20 cellular contexts compared by ENCODE assay signal in the genomic region with DNA sequence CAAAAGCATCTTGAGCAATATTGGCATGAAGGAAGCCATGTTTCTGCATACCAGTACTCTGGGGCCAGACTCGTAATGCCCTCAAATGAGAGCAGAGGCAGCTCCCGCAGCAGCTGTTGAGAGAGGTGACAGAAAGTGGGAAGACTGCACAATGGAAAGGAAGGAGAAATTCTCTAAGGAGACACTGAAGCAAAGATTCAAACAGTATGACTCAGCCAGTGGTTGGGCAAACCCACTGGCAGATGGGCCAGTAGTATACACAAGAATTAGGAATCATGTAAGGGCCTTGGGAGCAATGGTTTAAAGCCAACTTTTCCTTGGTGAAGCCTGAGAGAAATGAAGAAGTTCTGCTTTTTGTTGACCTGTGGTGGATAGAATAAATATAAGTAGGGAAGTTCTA.
DNase-seq lines count a peak whose midpoint lies in the region; ATAC-seq, FAIRE-seq and TF ChIP-seq lines count a peak whose summit lies in the region.
"Had no signal": no experiment of that assay in that cellular context is flagged by ENCODE, and none has a peak within 500 bp of the region (broad histone marks: within the 10 kb centered on the region; RNA-seq: fewer than 3 reads in every experiment).

No MANE protein-coding gene starts in this region.

- no peak for FAIRE-seq in bronchial epithelial cell (lab: Jason Lieb, UNC)
- FAIRE-seq: A204.1, D721Med, GM12878 had no signal

- H3K36me3 ChIP-seq in bronchial epithelial cell (ENCODE audit: control insufficient read depth, insufficient read depth, low read length), result no peaks in the 10 kb centered on the region
- H3K36me3 ChIP-seq in testis (ENCODE audit: low read depth, missing control alignments), result no peaks in the 10 kb centered on the region
- H3K36me3 ChIP-seq: BLaER1 had no signal

- peak overlapping the region; percentile 3 to 15 for H3K27ac ChIP-seq in testis
- H3K27ac ChIP-seq: BLaER1 had no signal

- peaks cover 14% of the 10 kb centered on the region for H3K4me1 ChIP-seq in testis
- H3K4me1 ChIP-seq: BLaER1 had no signal

- ATAC-seq in left cardiac atrium (peak in 1 of 2 donors; percentile 53), Right ventricle myocardium superior (ENCODE audit: poor library complexity) (no peak), HG02759 (IDR thresholded peaks at IDR 0.05; ENCODE audit: unreplicated experiment) (no peak)
- ATAC-seq: GM12878, HCT116, Panc1 had no signal

- H3K4me3 ChIP-seq in bronchial epithelial cell (ENCODE audit: low read depth, low read length) (no peak overlapping the region), fibroblast of pulmonary artery (replicated peaks; ENCODE audit: low read depth, low read length) (no peak overlapping the region), testis (no peak overlapping the region)
- H3K4me3 ChIP-seq: BLaER1, GM12878 had no signal

- TF ChIP-seq CTCF in bronchial epithelial cell (IDR thresholded peaks at IDR 0.05; ENCODE audit: insufficient read depth, low read length, severe bottlenecking) (no peak), fibroblast of pulmonary artery (IDR thresholded peaks at IDR 0.05; ENCODE audit: low read length, missing control alignments) (no peak), testis (IDR thresholded peaks at IDR 0.05) (no peak)

- intact Hi-C loops in left cardiac atrium (cut with DNase I), result no loop called here
- intact Hi-C loops in Right ventricle myocardium superior (cut with DNase I), result no loop called here
- intact Hi-C loops in testis (cut with DNase I; ENCODE audit: low total_unique reads), result no loop called here

- WGBS in testis, 2 donors, result 86 to 100% methylated on average over 2 of the region's 2 CpGs

- TF ChIP-seq POLR2A in testis (IDR thresholded peaks at IDR 0.05), result no peak

- H3K9me3 ChIP-seq in testis, result no peaks in the 10 kb centered on the region
- H3K9me3 ChIP-seq: BLaER1 had no signal

- DNase-seq in left cardiac atrium (peak; percentile 23), Right ventricle myocardium superior (no peak), bronchial epithelial cell (ENCODE audit: low read depth) (peak; percentile 15), fibroblast of pulmonary artery (ENCODE audit: low read depth) (peak; percentile 62), testis (no peak), mucosa of gallbladder (ENCODE audit: low spot score) (no peak), LoVo (ENCODE audit: low spot score) (no peak)
- DNase-seq: CD8-positive, alpha-beta memory T cell; GDM1; NCI-H1048; NCI-H146; NCI-H2081 treated with DMSO at 0.1 percent for 48 hours; NCI-H524 treated with DMSO at 0.1 percent for 48 hours had no signal

- H3K27me3 ChIP-seq in bronchial epithelial cell (ENCODE audit: control insufficient read depth, insufficient read depth, low read length) (no peaks in the 10 kb centered on the region), testis (no peaks in the 10 kb centered on the region)
- H3K27me3 ChIP-seq: BLaER1 had no signal

Comparison
In these comparisons a context has a peak if more than half of its experiments do, and no peak if none do; other contexts are left out.
1. DNase-seq: peak in left cardiac atrium (single experiment), bronchial epithelial cell (single experiment) and fibroblast of pulmonary artery (single experiment); none in Right ventricle myocardium superior (single experiment), testis (single experiment), mucosa of gallbladder (single experiment) and LoVo (single experiment).